8 cellular contexts compared by ENCODE assay signal in the genomic region with DNA sequence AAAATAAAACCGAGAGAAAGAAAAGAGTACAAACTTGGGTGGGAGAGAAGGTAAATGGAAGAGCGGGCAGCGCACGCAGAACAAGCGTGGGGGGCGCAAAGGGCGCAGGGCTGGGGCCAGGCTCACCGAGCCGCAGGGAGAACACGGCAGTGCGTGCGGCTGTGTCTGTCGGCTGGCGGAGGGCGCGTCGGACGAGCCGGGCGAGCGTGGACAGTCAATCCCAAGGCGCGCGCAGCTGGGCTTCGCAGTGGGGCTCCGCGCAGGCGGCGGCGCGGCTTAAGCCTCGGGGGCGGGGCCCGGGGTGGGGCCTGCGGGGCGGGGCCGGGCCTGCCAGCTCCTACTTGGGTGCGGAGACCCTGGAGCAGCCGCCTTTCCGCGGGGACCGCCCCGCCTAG.
DNase-seq lines count a peak whose midpoint lies in the region; ATAC-seq and TF ChIP-seq lines count a peak whose summit lies in the region.

A gene with protein sequence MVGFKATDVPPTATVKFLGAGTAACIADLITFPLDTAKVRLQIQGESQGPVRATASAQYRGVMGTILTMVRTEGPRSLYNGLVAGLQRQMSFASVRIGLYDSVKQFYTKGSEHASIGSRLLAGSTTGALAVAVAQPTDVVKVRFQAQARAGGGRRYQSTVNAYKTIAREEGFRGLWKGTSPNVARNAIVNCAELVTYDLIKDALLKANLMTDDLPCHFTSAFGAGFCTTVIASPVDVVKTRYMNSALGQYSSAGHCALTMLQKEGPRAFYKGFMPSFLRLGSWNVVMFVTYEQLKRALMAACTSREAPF (minus strand): TSS at position 249 of the 395 bp plus-strand sequence. CDS start 4,465 bp downstream, outside the sequence.

- peak within 1 kb of the TSS; percentile 95 for H3K27ac ChIP-seq in OCI-LY3 (ENCODE audit: low read length)

- peaks cover 28% of the 10 kb centered on the region for H4K20me1 ChIP-seq in OCI-LY3 (ENCODE audit: insufficient read depth, low read length)

- H3K9ac ChIP-seq in OCI-LY3 (ENCODE audit: low read length) = peak within 1 kb of the TSS; percentile 99
- peak within 1 kb of the TSS; percentile 83 for H3K9ac ChIP-seq in mucosa of stomach (ENCODE audit: low read length)

- DNase-seq in COLO668 (lab: John Stamatoyannopoulos, UW; ENCODE audit: unreplicated experiment) (peak; percentile 94), HUDEP-2 (lab: John Stamatoyannopoulos, UW; ENCODE audit: unreplicated experiment in 76 of 76) (peak in 72 of 76 experiments; percentile 60 to 98 (median 86)), activated T-cell treated with anti-CD3 and anti-CD28 coated beads for 24 hours (ENCODE audit: low read depth) (peak; percentile 79), erythroblast (lab: John Stamatoyannopoulos, UW) (peak; percentile 91 to 94)
- DNase-seq in stimulated activated CD8-positive, alpha-beta memory T cell treated with anti-CD3 and anti-CD28 coated beads, Interleukin-4, amount 100 ng/mL, for 48 hours = peak; percentile 91

- H3K9me3 ChIP-seq in OCI-LY3 (ENCODE audit: insufficient read depth, low read length) (no peaks in the 10 kb centered on the region), mucosa of stomach (ENCODE audit: control insufficient read depth, low read length) (no peaks in the 10 kb centered on the region)

- no peaks in the 10 kb centered on the region for H3K27me3 ChIP-seq in OCI-LY3 (ENCODE audit: low read depth, low read length)
- no peaks in the 10 kb centered on the region for H3K27me3 ChIP-seq in mucosa of stomach (ENCODE audit: control insufficient read depth, insufficient read depth, low read length)

- H3K4me3 ChIP-seq in OCI-LY3 (ENCODE audit: low read length) = peak within 1 kb of the TSS; percentile 96
- H3K4me3 ChIP-seq in mucosa of stomach (ENCODE audit: low read length) = peak within 1 kb of the TSS; percentile 84

- peak; percentile 45 for ATAC-seq in GM21360 (IDR thresholded peaks at IDR 0.05; ENCODE audit: unreplicated experiment)

- H2AFZ ChIP-seq in OCI-LY3 (ENCODE audit: low read depth, low read length) = peak within 1 kb of the TSS; percentile 25; the same call in 1 of the 2 replicates

- H3K4me2 ChIP-seq in OCI-LY3 (ENCODE audit: low read length) = peak within 1 kb of the TSS; percentile 98

- TF ChIP-seq POLR2A in erythroblast (IDR thresholded peaks at IDR 0.05; ENCODE audit: low read length) = peak; percentile 71

- TF ChIP-seq CTCF in OCI-LY3 (IDR thresholded peaks at IDR 0.05; ENCODE audit: low read depth, low read length) = no peak

- peaks cover 51% of the 10 kb centered on the region for H3K79me2 ChIP-seq in OCI-LY3 (ENCODE audit: low read length)

- peaks cover 62% of the 10 kb centered on the region for H3K4me1 ChIP-seq in OCI-LY3 (ENCODE audit: low read length)
- peaks cover 45% of the 10 kb centered on the region for H3K4me1 ChIP-seq in mucosa of stomach (ENCODE audit: control insufficient read depth, insufficient read depth, low read length)

- H3K36me3 ChIP-seq in OCI-LY3 (replicated peaks; ENCODE audit: low read depth, low read length) (peaks cover 44% of the 10 kb centered on the region), mucosa of stomach (ENCODE audit: control insufficient read depth, insufficient read depth, low read length) (no peaks in the 10 kb centered on the region)

Comparison
In these comparisons a context has a peak if more than half of its experiments do, and no peak if none do; other contexts are left out.
1. Peak in every context shown above with its lines: DNase-seq, ATAC-seq, H3K4me3 ChIP-seq and H3K27ac ChIP-seq.